2 cellular contexts compared by ENCODE assay signal in the genomic region with DNA sequence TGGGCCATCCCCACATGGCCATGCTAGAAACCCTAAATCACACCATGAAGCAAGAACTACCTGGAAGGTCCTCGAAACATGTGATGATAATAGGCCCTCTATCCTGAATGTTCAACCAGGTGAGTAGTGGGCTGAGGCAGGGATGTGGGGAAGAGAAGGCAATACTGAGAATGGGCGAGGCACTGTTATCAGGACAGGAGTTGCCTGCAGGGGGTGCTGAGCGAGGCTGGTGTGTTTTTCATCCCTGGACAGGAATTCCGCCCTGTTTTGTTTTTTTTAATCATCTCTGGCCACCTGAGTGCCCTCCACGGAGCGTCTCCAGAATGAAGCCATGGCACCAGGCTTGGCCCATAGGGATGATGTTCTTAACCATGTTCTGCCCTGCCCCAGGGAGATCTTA.
TF ChIP-seq lines count a peak whose summit lies in the region.

No MANE protein-coding gene starts in this region.

TF ChIP-seq in GM23338, 12 proteins besides CTCF, POLR2A, EP300 and RAD21 (continued from another document):
- no peak for TF ChIP-seq ZNF331 (CRISPR knock-in tag; IDR thresholded peaks at IDR 0.05; ENCODE audit: low read depth)
- TF ChIP-seq, protein P1, sequence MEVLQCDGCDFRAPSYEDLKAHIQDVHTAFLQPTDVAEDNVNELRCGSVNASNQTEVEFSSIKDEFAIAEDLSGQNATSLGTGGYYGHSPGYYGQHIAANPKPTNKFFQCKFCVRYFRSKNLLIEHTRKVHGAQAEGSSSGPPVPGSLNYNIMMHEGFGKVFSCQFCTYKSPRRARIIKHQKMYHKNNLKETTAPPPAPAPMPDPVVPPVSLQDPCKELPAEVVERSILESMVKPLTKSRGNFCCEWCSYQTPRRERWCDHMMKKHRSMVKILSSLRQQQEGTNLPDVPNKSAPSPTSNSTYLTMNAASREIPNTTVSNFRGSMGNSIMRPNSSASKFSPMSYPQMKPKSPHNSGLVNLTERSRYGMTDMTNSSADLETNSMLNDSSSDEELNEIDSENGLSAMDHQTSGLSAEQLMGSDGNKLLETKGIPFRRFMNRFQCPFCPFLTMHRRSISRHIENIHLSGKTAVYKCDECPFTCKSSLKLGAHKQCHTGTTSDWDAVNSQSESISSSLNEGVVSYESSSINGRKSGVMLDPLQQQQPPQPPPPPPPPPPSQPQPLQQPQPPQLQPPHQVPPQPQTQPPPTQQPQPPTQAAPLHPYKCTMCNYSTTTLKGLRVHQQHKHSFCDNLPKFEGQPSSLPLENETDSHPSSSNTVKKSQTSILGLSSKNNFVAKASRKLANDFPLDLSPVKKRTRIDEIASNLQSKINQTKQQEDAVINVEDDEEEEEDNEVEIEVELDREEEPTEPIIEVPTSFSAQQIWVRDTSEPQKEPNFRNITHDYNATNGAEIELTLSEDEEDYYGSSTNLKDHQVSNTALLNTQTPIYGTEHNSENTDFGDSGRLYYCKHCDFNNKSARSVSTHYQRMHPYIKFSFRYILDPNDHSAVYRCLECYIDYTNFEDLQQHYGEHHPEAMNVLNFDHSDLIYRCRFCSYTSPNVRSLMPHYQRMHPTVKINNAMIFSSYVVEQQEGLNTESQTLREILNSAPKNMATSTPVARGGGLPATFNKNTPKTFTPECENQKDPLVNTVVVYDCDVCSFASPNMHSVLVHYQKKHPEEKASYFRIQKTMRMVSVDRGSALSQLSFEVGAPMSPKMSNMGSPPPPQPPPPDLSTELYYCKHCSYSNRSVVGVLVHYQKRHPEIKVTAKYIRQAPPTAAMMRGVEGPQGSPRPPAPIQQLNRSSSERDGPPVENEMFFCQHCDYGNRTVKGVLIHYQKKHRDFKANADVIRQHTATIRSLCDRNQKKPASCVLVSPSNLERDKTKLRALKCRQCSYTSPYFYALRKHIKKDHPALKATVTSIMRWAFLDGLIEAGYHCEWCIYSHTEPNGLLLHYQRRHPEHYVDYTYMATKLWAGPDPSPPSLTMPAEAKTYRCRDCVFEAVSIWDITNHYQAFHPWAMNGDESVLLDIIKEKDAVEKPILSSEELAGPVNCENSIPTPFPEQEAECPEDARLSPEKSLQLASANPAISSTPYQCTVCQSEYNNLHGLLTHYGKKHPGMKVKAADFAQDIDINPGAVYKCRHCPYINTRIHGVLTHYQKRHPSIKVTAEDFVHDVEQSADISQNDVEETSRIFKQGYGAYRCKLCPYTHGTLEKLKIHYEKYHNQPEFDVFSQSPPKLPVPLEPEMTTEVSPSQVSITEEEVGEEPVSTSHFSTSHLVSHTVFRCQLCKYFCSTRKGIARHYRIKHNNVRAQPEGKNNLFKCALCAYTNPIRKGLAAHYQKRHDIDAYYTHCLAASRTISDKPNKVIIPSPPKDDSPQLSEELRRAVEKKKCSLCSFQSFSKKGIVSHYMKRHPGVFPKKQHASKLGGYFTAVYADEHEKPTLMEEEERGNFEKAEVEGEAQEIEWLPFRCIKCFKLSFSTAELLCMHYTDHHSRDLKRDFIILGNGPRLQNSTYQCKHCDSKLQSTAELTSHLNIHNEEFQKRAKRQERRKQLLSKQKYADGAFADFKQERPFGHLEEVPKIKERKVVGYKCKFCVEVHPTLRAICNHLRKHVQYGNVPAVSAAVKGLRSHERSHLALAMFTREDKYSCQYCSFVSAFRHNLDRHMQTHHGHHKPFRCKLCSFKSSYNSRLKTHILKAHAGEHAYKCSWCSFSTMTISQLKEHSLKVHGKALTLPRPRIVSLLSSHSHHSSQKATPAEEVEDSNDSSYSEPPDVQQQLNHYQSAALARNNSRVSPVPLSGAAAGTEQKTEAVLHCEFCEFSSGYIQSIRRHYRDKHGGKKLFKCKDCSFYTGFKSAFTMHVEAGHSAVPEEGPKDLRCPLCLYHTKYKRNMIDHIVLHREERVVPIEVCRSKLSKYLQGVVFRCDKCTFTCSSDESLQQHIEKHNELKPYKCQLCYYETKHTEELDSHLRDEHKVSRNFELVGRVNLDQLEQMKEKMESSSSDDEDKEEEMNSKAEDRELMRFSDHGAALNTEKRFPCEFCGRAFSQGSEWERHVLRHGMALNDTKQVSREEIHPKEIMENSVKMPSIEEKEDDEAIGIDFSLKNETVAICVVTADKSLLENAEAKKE (CRISPR knock-in tag; IDR thresholded peaks at IDR 0.05): no peak
- TF ChIP-seq, protein P2, sequence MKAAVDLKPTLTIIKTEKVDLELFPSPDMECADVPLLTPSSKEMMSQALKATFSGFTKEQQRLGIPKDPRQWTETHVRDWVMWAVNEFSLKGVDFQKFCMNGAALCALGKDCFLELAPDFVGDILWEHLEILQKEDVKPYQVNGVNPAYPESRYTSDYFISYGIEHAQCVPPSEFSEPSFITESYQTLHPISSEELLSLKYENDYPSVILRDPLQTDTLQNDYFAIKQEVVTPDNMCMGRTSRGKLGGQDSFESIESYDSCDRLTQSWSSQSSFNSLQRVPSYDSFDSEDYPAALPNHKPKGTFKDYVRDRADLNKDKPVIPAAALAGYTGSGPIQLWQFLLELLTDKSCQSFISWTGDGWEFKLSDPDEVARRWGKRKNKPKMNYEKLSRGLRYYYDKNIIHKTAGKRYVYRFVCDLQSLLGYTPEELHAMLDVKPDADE (IDR thresholded peaks at IDR 0.05): no peak
- TF ChIP-seq CREB1 (CRISPR knock-in tag; IDR thresholded peaks at IDR 0.05; ENCODE audit: low read depth): no peak
- TF ChIP-seq ZNF114 (CRISPR knock-in tag; IDR thresholded peaks at IDR 0.05): no peak
- TF ChIP-seq, protein P3, sequence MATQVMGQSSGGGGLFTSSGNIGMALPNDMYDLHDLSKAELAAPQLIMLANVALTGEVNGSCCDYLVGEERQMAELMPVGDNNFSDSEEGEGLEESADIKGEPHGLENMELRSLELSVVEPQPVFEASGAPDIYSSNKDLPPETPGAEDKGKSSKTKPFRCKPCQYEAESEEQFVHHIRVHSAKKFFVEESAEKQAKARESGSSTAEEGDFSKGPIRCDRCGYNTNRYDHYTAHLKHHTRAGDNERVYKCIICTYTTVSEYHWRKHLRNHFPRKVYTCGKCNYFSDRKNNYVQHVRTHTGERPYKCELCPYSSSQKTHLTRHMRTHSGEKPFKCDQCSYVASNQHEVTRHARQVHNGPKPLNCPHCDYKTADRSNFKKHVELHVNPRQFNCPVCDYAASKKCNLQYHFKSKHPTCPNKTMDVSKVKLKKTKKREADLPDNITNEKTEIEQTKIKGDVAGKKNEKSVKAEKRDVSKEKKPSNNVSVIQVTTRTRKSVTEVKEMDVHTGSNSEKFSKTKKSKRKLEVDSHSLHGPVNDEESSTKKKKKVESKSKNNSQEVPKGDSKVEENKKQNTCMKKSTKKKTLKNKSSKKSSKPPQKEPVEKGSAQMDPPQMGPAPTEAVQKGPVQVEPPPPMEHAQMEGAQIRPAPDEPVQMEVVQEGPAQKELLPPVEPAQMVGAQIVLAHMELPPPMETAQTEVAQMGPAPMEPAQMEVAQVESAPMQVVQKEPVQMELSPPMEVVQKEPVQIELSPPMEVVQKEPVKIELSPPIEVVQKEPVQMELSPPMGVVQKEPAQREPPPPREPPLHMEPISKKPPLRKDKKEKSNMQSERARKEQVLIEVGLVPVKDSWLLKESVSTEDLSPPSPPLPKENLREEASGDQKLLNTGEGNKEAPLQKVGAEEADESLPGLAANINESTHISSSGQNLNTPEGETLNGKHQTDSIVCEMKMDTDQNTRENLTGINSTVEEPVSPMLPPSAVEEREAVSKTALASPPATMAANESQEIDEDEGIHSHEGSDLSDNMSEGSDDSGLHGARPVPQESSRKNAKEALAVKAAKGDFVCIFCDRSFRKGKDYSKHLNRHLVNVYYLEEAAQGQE (IDR thresholded peaks at IDR 0.05; ENCODE audit: unreplicated experiment): no peak
- no peak for TF ChIP-seq JUNB (IDR thresholded peaks at IDR 0.05; ENCODE audit: unreplicated experiment)
TF ChIP-seq in GM23338: peak in this region for 0.

TF ChIP-seq in HepG2, 621 proteins besides CTCF, POLR2A, EP300 and RAD21 (continued from another document):
- TF ChIP-seq, protein P4, sequence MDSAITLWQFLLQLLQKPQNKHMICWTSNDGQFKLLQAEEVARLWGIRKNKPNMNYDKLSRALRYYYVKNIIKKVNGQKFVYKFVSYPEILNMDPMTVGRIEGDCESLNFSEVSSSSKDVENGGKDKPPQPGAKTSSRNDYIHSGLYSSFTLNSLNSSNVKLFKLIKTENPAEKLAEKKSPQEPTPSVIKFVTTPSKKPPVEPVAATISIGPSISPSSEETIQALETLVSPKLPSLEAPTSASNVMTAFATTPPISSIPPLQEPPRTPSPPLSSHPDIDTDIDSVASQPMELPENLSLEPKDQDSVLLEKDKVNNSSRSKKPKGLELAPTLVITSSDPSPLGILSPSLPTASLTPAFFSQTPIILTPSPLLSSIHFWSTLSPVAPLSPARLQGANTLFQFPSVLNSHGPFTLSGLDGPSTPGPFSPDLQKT (CRISPR knock-in tag; IDR thresholded peaks at IDR 0.05; ENCODE audit: borderline replicate concordance): no peak
- TF ChIP-seq KDM3A (CRISPR knock-in tag; IDR thresholded peaks at IDR 0.05; ENCODE audit: low read depth) (no peak), ZNF605 (CRISPR knock-in tag; IDR thresholded peaks at IDR 0.05) (no peak), GPN1 (CRISPR knock-in tag; IDR thresholded peaks at IDR 0.05; ENCODE audit: borderline replicate concordance) (no peak), IRX3 (CRISPR knock-in tag; IDR thresholded peaks at IDR 0.05; ENCODE audit: borderline replicate concordance, low read depth) (no peak), ZNF263 (CRISPR knock-in tag; IDR thresholded peaks at IDR 0.05) (no peak), POLR2G (IDR thresholded peaks at IDR 0.05; ENCODE audit: low read depth, low read length) (no peak), NR2C2 (CRISPR knock-in tag; IDR thresholded peaks at IDR 0.05; ENCODE audit: borderline replicate concordance) (no peak)
- TF ChIP-seq, protein P5, sequence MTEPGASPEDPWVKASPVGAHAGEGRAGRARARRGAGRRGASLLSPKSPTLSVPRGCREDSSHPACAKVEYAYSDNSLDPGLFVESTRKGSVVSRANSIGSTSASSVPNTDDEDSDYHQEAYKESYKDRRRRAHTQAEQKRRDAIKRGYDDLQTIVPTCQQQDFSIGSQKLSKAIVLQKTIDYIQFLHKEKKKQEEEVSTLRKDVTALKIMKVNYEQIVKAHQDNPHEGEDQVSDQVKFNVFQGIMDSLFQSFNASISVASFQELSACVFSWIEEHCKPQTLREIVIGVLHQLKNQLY (CRISPR knock-in tag; IDR thresholded peaks at IDR 0.05): no peak
- TF ChIP-seq, protein P6, sequence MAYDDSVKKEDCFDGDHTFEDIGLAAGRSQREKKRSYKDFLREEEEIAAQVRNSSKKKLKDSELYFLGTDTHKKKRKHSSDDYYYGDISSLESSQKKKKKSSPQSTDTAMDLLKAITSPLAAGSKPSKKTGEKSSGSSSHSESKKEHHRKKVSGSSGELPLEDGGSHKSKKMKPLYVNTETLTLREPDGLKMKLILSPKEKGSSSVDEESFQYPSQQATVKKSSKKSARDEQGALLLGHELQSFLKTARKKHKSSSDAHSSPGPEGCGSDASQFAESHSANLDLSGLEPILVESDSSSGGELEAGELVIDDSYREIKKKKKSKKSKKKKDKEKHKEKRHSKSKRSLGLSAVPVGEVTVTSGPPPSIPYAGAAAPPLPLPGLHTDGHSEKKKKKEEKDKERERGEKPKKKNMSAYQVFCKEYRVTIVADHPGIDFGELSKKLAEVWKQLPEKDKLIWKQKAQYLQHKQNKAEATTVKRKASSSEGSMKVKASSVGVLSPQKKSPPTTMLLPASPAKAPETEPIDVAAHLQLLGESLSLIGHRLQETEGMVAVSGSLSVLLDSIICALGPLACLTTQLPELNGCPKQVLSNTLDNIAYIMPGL (CRISPR knock-in tag; IDR thresholded peaks at IDR 0.05; ENCODE audit: borderline replicate concordance in 1 of 2, low read depth in 1 of 2): no peak
- TF ChIP-seq, protein P7, sequence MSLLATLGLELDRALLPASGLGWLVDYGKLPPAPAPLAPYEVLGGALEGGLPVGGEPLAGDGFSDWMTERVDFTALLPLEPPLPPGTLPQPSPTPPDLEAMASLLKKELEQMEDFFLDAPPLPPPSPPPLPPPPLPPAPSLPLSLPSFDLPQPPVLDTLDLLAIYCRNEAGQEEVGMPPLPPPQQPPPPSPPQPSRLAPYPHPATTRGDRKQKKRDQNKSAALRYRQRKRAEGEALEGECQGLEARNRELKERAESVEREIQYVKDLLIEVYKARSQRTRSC (CRISPR knock-in tag; IDR thresholded peaks at IDR 0.05; ENCODE audit: low read depth): no peak
- TF ChIP-seq, protein P8, sequence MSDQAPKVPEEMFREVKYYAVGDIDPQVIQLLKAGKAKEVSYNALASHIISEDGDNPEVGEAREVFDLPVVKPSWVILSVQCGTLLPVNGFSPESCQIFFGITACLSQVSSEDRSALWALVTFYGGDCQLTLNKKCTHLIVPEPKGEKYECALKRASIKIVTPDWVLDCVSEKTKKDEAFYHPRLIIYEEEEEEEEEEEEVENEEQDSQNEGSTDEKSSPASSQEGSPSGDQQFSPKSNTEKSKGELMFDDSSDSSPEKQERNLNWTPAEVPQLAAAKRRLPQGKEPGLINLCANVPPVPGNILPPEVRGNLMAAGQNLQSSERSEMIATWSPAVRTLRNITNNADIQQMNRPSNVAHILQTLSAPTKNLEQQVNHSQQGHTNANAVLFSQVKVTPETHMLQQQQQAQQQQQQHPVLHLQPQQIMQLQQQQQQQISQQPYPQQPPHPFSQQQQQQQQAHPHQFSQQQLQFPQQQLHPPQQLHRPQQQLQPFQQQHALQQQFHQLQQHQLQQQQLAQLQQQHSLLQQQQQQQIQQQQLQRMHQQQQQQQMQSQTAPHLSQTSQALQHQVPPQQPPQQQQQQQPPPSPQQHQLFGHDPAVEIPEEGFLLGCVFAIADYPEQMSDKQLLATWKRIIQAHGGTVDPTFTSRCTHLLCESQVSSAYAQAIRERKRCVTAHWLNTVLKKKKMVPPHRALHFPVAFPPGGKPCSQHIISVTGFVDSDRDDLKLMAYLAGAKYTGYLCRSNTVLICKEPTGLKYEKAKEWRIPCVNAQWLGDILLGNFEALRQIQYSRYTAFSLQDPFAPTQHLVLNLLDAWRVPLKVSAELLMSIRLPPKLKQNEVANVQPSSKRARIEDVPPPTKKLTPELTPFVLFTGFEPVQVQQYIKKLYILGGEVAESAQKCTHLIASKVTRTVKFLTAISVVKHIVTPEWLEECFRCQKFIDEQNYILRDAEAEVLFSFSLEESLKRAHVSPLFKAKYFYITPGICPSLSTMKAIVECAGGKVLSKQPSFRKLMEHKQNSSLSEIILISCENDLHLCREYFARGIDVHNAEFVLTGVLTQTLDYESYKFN (CRISPR knock-in tag; conservative IDR thresholded peaks at IDR 0.05): no peak
- TF ChIP-seq, protein P9, sequence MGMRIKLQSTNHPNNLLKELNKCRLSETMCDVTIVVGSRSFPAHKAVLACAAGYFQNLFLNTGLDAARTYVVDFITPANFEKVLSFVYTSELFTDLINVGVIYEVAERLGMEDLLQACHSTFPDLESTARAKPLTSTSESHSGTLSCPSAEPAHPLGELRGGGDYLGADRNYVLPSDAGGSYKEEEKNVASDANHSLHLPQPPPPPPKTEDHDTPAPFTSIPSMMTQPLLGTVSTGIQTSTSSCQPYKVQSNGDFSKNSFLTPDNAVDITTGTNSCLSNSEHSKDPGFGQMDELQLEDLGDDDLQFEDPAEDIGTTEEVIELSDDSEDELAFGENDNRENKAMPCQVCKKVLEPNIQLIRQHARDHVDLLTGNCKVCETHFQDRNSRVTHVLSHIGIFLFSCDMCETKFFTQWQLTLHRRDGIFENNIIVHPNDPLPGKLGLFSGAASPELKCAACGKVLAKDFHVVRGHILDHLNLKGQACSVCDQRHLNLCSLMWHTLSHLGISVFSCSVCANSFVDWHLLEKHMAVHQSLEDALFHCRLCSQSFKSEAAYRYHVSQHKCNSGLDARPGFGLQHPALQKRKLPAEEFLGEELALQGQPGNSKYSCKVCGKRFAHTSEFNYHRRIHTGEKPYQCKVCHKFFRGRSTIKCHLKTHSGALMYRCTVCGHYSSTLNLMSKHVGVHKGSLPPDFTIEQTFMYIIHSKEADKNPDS (CRISPR knock-in tag; IDR thresholded peaks at IDR 0.05): no peak
TF ChIP-seq in HepG2: peak in this region for 0.
